13 cellular contexts compared by ENCODE assay signal in genomic region chr2:232339121-232340081, GRCh38. TPM values are rescaled to one million over a fixed set of nuclear protein-coding genes. Genes with fewer than 3 reads are reported as not detected.
A peak's percentile ranks its signal among the peaks of the same experiment; 100 is the strongest.
DNase-seq lines count a peak whose midpoint lies in the region; ATAC-seq and TF ChIP-seq lines count a peak whose summit lies in the region.
"Had no signal": no experiment of that assay in that cellular context is flagged by ENCODE, and none has a peak within 500 bp of the region (broad histone marks: within the 10 kb centered on the region; RNA-seq: fewer than 3 reads in every experiment).

No MANE protein-coding gene starts in this region.

- no TSS peak for BruUV-seq in PC-9 (replicated peaks; lab: Mats Ljungman, UMichigan)

- H3K27ac ChIP-seq in PC-9 (no peak overlapping the region), foreskin keratinocyte (no peak overlapping the region), spleen (no peak overlapping the region)

- CTCF ChIA-PET in PC-9 (lab: Charles Lee), result no interaction called here

- H3K4me1 Mint-ChIP-seq in activated T-cell treated with anti-CD3 and anti-CD28 coated beads, Interleukin-2, amount 50 U/mL, for 4 hours (ENCODE audit: low read depth), result peaks cover 3% of the 10 kb centered on the region
- H3K4me1 Mint-ChIP-seq in activated T-cell treated with anti-CD3 and anti-CD28 coated beads, Interleukin-2, amount 50 U/mL, for 72 hours (ENCODE audit: low read depth), result peaks cover 4% of the 10 kb centered on the region
- H3K4me1 Mint-ChIP-seq: activated CD4-positive, alpha-beta T cell treated with anti-CD3 and anti-CD28 coated beads, Interleukin-2, amount 10 ng/mL, durations not matched to agents 7 days and 5 days; activated naive CD8-positive, alpha-beta T cell treated with anti-CD3 and anti-CD28 coated beads for 36 hours had no signal

- no peaks in the 10 kb centered on the region for H3K9me3 Mint-ChIP-seq in activated T-cell treated with anti-CD3 and anti-CD28 coated beads, Interleukin-2, amount 50 U/mL, for 4 hours
- no peaks in the 10 kb centered on the region for H3K9me3 Mint-ChIP-seq in activated T-cell treated with anti-CD3 and anti-CD28 coated beads, Interleukin-2, amount 50 U/mL, for 72 hours
- H3K9me3 Mint-ChIP-seq: activated CD4-positive, alpha-beta T cell treated with anti-CD3 and anti-CD28 coated beads, Interleukin-2, amount 10 ng/mL, durations not matched to agents 7 days and 5 days; activated naive CD8-positive, alpha-beta T cell treated with anti-CD3 and anti-CD28 coated beads for 36 hours had no signal

- no peaks in the 10 kb centered on the region for H3K27me3 ChIP-seq in PC-9 (ENCODE audit: insufficient read depth, low read depth)
- no peaks in the 10 kb centered on the region for H3K27me3 ChIP-seq in foreskin keratinocyte
- H3K27me3 ChIP-seq in spleen (replicated peaks in 1 of 7), result no peaks in the 10 kb centered on the region

- H3K27me3 Mint-ChIP-seq in activated T-cell treated with anti-CD3 and anti-CD28 coated beads, Interleukin-2, amount 50 U/mL, for 4 hours (ENCODE audit: low read depth), result no peaks in the 10 kb centered on the region
- H3K27me3 Mint-ChIP-seq in activated T-cell treated with anti-CD3 and anti-CD28 coated beads, Interleukin-2, amount 50 U/mL, for 72 hours (ENCODE audit: low read depth), result no peaks in the 10 kb centered on the region
- H3K27me3 Mint-ChIP-seq: activated naive CD8-positive, alpha-beta T cell treated with anti-CD3 and anti-CD28 coated beads for 36 hours had no signal

- no peaks in the 10 kb centered on the region for H3K36me3 Mint-ChIP-seq in activated T-cell treated with anti-CD3 and anti-CD28 coated beads, Interleukin-2, amount 50 U/mL, for 4 hours (ENCODE audit: insufficient read depth)
- H3K36me3 Mint-ChIP-seq in activated T-cell treated with anti-CD3 and anti-CD28 coated beads, Interleukin-2, amount 50 U/mL, for 72 hours (ENCODE audit: insufficient read depth in 2 of 2), result no peaks in the 10 kb centered on the region
- H3K36me3 Mint-ChIP-seq: activated naive CD8-positive, alpha-beta T cell treated with anti-CD3 and anti-CD28 coated beads for 36 hours had no signal

- no peak overlapping the region for H3K4me3 ChIP-seq in PC-9
- H3K4me3 ChIP-seq in spleen, result no peak overlapping the region

- H3K36me3 ChIP-seq in PC-9 (ENCODE audit: low read depth) (no peaks in the 10 kb centered on the region), spleen (peaks cover 0 to 31% (median 10%) of the 10 kb centered on the region in 6 donors)

- H3F3A ChIP-seq in PC-9 (ENCODE audit: insufficient read depth, low read depth), result no peaks in the 10 kb centered on the region

- H3K4me1 ChIP-seq in PC-9 (replicated peaks; ENCODE audit: insufficient read depth) (no peaks in the 10 kb centered on the region), foreskin keratinocyte (no peaks in the 10 kb centered on the region), spleen (no peaks in the 10 kb centered on the region)

- POLR2A ChIA-PET in PC-9 (lab: Charles Lee; ENCODE audit: unreplicated experiment), result no interaction called here

- no peak overlapping the region for H3K27ac Mint-ChIP-seq in activated T-cell treated with anti-CD3 and anti-CD28 coated beads, Interleukin-2, amount 50 U/mL, for 72 hours
- H3K27ac Mint-ChIP-seq: activated CD4-positive, alpha-beta T cell treated with anti-CD3 and anti-CD28 coated beads, Interleukin-2, amount 10 ng/mL, durations not matched to agents 7 days and 5 days; activated naive CD8-positive, alpha-beta T cell treated with anti-CD3 and anti-CD28 coated beads for 36 hours had no signal

- no peak overlapping the region for H3K4me2 ChIP-seq in PC-9

- intact Hi-C loops in PC-9 (cut with micrococcal nuclease; ENCODE audit: unreplicated experiment) (no loop called here), spleen (cut with DNase I; ENCODE audit: low total_unique reads) (no loop called here)

- no peak overlapping the region for H2AFZ ChIP-seq in PC-9

- peak; percentile 17; the same call in 1 of the 2 replicates for TF ChIP-seq CTCF in PC-9 (conservative IDR thresholded peaks at IDR 0.05)
- peak; percentile 42 for TF ChIP-seq CTCF in foreskin keratinocyte (conservative IDR thresholded peaks at IDR 0.05)
- no peak for TF ChIP-seq CTCF in spleen (IDR thresholded peaks at IDR 0.05 in 8 of 11, conservative IDR thresholded peaks at IDR 0.05 in 3 of 11)

- H3K9me2 ChIP-seq in PC-9 (ENCODE audit: insufficient read depth), result no peaks in the 10 kb centered on the region

- H3K4me3 Mint-ChIP-seq in activated T-cell treated with anti-CD3 and anti-CD28 coated beads, Interleukin-2, amount 50 U/mL, for 4 hours, result no peak overlapping the region
- H3K4me3 Mint-ChIP-seq in activated T-cell treated with anti-CD3 and anti-CD28 coated beads, Interleukin-2, amount 50 U/mL, for 72 hours, result no peak overlapping the region
- H3K4me3 Mint-ChIP-seq: activated CD4-positive, alpha-beta T cell treated with anti-CD3 and anti-CD28 coated beads, Interleukin-2, amount 10 ng/mL, durations not matched to agents 7 days and 5 days; activated naive CD8-positive, alpha-beta T cell treated with anti-CD3 and anti-CD28 coated beads for 36 hours had no signal

- TF ChIP-seq POLR2A in spleen (IDR thresholded peaks at IDR 0.05), result no peak

- H3K9me3 ChIP-seq in PC-9 (ENCODE audit: insufficient read depth, low read depth), result no peaks in the 10 kb centered on the region
- no peaks in the 10 kb centered on the region for H3K9me3 ChIP-seq in spleen

- 84 to 92% (median 87%) methylated on average over 21 to 23 of the region's 23 CpGs for WGBS in spleen, 5 donors

- peak; percentile 3 for DNase-seq in activated T-cell treated with anti-CD3 and anti-CD28 coated beads, Interleukin-2, amount 50 U/mL, for 4 hours
- no peak for DNase-seq in activated T-cell treated with anti-CD3 and anti-CD28 coated beads, Interleukin-2, amount 50 U/mL, for 72 hours
- no peak for DNase-seq in PC-9
- no peak for DNase-seq in foreskin keratinocyte
- peak; percentile 59 for DNase-seq in spleen
- no peak for DNase-seq in cerebellum (ENCODE audit: low spot score)
- DNase-seq: activated CD4-positive, alpha-beta T cell treated with anti-CD3 and anti-CD28 coated beads, Interleukin-2, amount 10 ng/mL, durations not matched to agents 7 days and 5 days; activated naive CD8-positive, alpha-beta T cell treated with anti-CD3 and anti-CD28 coated beads for 36 hours; NCI-H2029 had no signal

- no peak for ATAC-seq in activated T-cell treated with anti-CD3 and anti-CD28 coated beads, Interleukin-2, amount 50 U/mL, for 4 hours
- no peak for ATAC-seq in activated T-cell treated with anti-CD3 and anti-CD28 coated beads, Interleukin-2, amount 50 U/mL, for 72 hours (replicated peaks in 1 of 2)
- peak; percentile 29 for ATAC-seq in foreskin keratinocyte
- ATAC-seq in HG02981 (IDR thresholded peaks at IDR 0.05; ENCODE audit: unreplicated experiment), result no peak
- no peak for ATAC-seq in HG02623 (IDR thresholded peaks at IDR 0.05; ENCODE audit: unreplicated experiment)

- H4K20me1 ChIP-seq in PC-9 (ENCODE audit: insufficient read depth), result no peaks in the 10 kb centered on the region

- H3K79me2 ChIP-seq in PC-9 (ENCODE audit: low read depth), result no peaks in the 10 kb centered on the region

RNA-seq across cellular contexts. Expression of gene ALPP, which starts 39.1 kb away (rescaled TPM):
- not detected for total RNA-seq in activated T-cell treated with anti-CD3 and anti-CD28 coated beads, Interleukin-2, amount 50 U/mL, for 4 hours
- not detected for total RNA-seq in activated T-cell treated with anti-CD3 and anti-CD28 coated beads, Interleukin-2, amount 50 U/mL, for 72 hours
- total RNA-seq in PC-9 (2021) (47.5 and 57.8 TPM in 2 replicates), foreskin keratinocyte (not detected in 2 replicates), spleen (not detected), cerebellum (not detected)
- polyA plus RNA-seq in foreskin keratinocyte (not detected in 2 replicates), spleen (not detected)
- total RNA-seq: activated CD4-positive, alpha-beta T cell treated with anti-CD3 and anti-CD28 coated beads, Interleukin-2, amount 10 ng/mL, durations not matched to agents 7 days and 5 days; activated naive CD8-positive, alpha-beta T cell treated with anti-CD3 and anti-CD28 coated beads for 36 hours; glomerular endothelial cell; lower leg skin had no signal

Comparison
In these comparisons a context has a peak if more than half of its experiments do, and no peak if none do; other contexts are left out.
1. DNase-seq: peak in activated T-cell treated with anti-CD3 and anti-CD28 coated beads, Interleukin-2, amount 50 U/mL, for 4 hours (single experiment) and spleen (single experiment); none in activated T-cell treated with anti-CD3 and anti-CD28 coated beads, Interleukin-2, amount 50 U/mL, for 72 hours (0 of 2), PC-9 (0 of 2), foreskin keratinocyte (0 of 2) and cerebellum (single experiment).
2. CTCF ChIP-seq: peak in PC-9 (single experiment) and foreskin keratinocyte (single experiment); none in spleen (0 of 11).
3. RNA of gene ALPP, which starts 39.1 kb away (total RNA-seq): 47.5 to 57.8 TPM in PC-9; not detected in cerebellum (single experiment), not detected in activated T-cell treated with anti-CD3 and anti-CD28 coated beads, Interleukin-2, amount 50 U/mL, for 72 hours, not detected in foreskin keratinocyte, not detected in activated T-cell treated with anti-CD3 and anti-CD28 coated beads, Interleukin-2, amount 50 U/mL, for 4 hours and not detected in spleen; every median in the first group is over 10 times any median in the second.